In genomic region chr20:50562262-50562701, GRCh38 we compare ENCODE assay signal across 8 cellular contexts. TPM values are rescaled to one million over a fixed set of nuclear protein-coding genes. Genes with fewer than 3 reads are reported as not detected.
DNase-seq lines count a peak whose midpoint lies in the region; ATAC-seq, FAIRE-seq and TF ChIP-seq lines count a peak whose summit lies in the region.

No MANE protein-coding gene starts in this region.

- H3K9me3 ChIP-seq in H1 (ENCODE audit: insufficient read depth in 2 of 2, low read depth in 1 of 2, low read length in 1 of 2) (no peaks in the 10 kb centered on the region), prostate gland (no peaks in the 10 kb centered on the region)

- in situ Hi-C loops in GM13977 (cut with MboI; ENCODE audit: low pct_unique_long_range_greater_than_20kb, low sequenced_read_pairs, unreplicated experiment): no loop called here

- H3K4me2 ChIP-seq in H1 (ENCODE audit: insufficient read depth in 1 of 2, low read depth in 2 of 2, low read length in 2 of 2): no peak overlapping the region

- H4K5ac ChIP-seq in H1 (ENCODE audit: insufficient read length, low read depth, low read length): no peak overlapping the region

- H3K56ac ChIP-seq in H1 (replicated peaks; ENCODE audit: insufficient read length, low read depth, low read length): no peak overlapping the region

- no peak overlapping the region for H2BK20ac ChIP-seq in H1 (ENCODE audit: low read length)

- no peak overlapping the region for H2BK5ac ChIP-seq in H1 (ENCODE audit: low read depth, low read length)

- no peak overlapping the region for H2BK120ac ChIP-seq in H1 (replicated peaks; ENCODE audit: low read depth, low read length)

- H3K18ac ChIP-seq in H1 (ENCODE audit: extremely low read depth, low read length): no peak overlapping the region

- ATAC-seq in HG03025 (IDR thresholded peaks at IDR 0.05; ENCODE audit: low FRiP score, unreplicated experiment): no peak

- POLR2A ChIA-PET in H1 (lab: Charles Lee; ENCODE audit: partially characterized antibody): interaction anchor here (1.0 kb wide), 1 partner anchor 11 kb away, joined by 3 read pairs; no protein-coding TSS in a partner anchor

- no peak for TF ChIP-seq RAD21 in H1 (IDR thresholded peaks at IDR 0.05 in 1 of 2, conservative IDR thresholded peaks at IDR 0.05 in 1 of 2; ENCODE audit: low read depth in 2 of 2, low read length in 2 of 2)

- H3K4me3 ChIP-seq in H1 (ENCODE audit: extremely low read depth in 1 of 4, insufficient read depth in 2 of 4, low read depth in 3 of 4, low read length in 4 of 4) (no peak overlapping the region), prostate gland (no peak overlapping the region)

- no peak for FAIRE-seq in H1 (lab: Jason Lieb, UNC)

- H3K23me2 ChIP-seq in H1 (ENCODE audit: low read depth, low read length): no peaks in the 10 kb centered on the region

- H3K27me3 ChIP-seq in H1 (replicated peaks in 1 of 4; ENCODE audit: control insufficient read depth in 3 of 4, extremely low read depth in 1 of 4, insufficient read depth in 3 of 4, low read length in 3 of 4): no peaks in the 10 kb centered on the region
- H3K27me3 ChIP-seq in prostate gland (replicated peaks; ENCODE audit: insufficient read depth): no peaks in the 10 kb centered on the region

- H3K14ac ChIP-seq in H1 (ENCODE audit: insufficient read length): no peak overlapping the region

- peaks cover 2% of the 10 kb centered on the region; the same call in 1 of the 2 replicates for H3K79me1 ChIP-seq in H1 (ENCODE audit: low read depth, low read length)

- no peak overlapping the region for H3K9ac ChIP-seq in H1 (replicated peaks in 1 of 4; ENCODE audit: extremely low read depth in 1 of 4, low read depth in 3 of 4, low read length in 3 of 4)

- CTCF ChIA-PET in H1 (lab: Charles Lee; ENCODE audit: partially characterized antibody): interaction anchor here (0.6 to 2.4 kb wide), 6 partner anchors 9 to 129 kb away, joined by 3 to 7 read pairs (median 3); no protein-coding TSS in a partner anchor

- H2BK12ac ChIP-seq in H1 (ENCODE audit: low read depth, low read length): no peak overlapping the region

- H2AK5ac ChIP-seq in H1 (ENCODE audit: low read depth, low read length): no peak overlapping the region

- H3K36me3 ChIP-seq in H1 (ENCODE audit: control insufficient read depth in 2 of 4, insufficient read depth in 4 of 4, low read length in 3 of 4) (peaks cover 0 to 19% (median 7%) of the 10 kb centered on the region in 4 experiments; a peak in 4 of 8 replicates), prostate gland (no peaks in the 10 kb centered on the region)

- H3K27ac ChIP-seq in H1 (ENCODE audit: low read depth, low read length) (peak overlapping the region; percentile 44; the same call in 1 of the 2 replicates), prostate gland (peak overlapping the region; percentile 38 to 44)

- peaks cover 0 to 4% of the 10 kb centered on the region in 2 experiments; a peak in 1 of 4 replicates for H3K79me2 ChIP-seq in H1 (ENCODE audit: control insufficient read depth in 1 of 2, insufficient read depth in 2 of 2, low read length in 2 of 2)

- TF ChIP-seq EP300 in H1 (IDR thresholded peaks at IDR 0.05; ENCODE audit: borderline replicate concordance in 1 of 2, low read depth in 2 of 2, low read length in 2 of 2): no peak

- TF ChIP-seq CTCF in H1 (IDR thresholded peaks at IDR 0.05; ENCODE audit: control extremely low read depth in 1 of 3, insufficient read depth in 1 of 3, low read depth in 1 of 3, low read length in 3 of 3) (no peak), prostate gland (IDR thresholded peaks at IDR 0.05) (no peak), GM13977 (IDR thresholded peaks at IDR 0.05; ENCODE audit: extremely low read depth, insufficient read depth, missing control alignments) (no peak)

- H4K20me1 ChIP-seq in H1 (replicated peaks in 1 of 2; ENCODE audit: control insufficient read depth in 1 of 2, insufficient read depth in 2 of 2, low read length in 2 of 2): peaks cover 0 to 4% of the 10 kb centered on the region in 2 experiments

- no peak overlapping the region for H2BK15ac ChIP-seq in H1 (ENCODE audit: low read length)

- H3K4ac ChIP-seq in H1 (replicated peaks; ENCODE audit: insufficient read length, low read depth, low read length): no peak overlapping the region

- DNase-seq in DMS53 (lab: John Stamatoyannopoulos, UW) (peak; percentile 80), NCI-H510A (lab: John Stamatoyannopoulos, UW) (peak; percentile 96), H1 (ENCODE audit: low read depth in 1 of 2, low spot score in 2 of 2) (no peak), prostate gland (ENCODE audit: low spot score) (no peak), amniotic stem cell (lab: John Stamatoyannopoulos, UW) (no peak), hypothalamus (lab: John Stamatoyannopoulos, UW) (no peak), GM13977 (ENCODE audit: low spot score) (no peak)

- H3K4me1 ChIP-seq in H1 (replicated peaks in 1 of 4; ENCODE audit: control insufficient read depth in 3 of 4, insufficient read depth in 4 of 4, low read length in 3 of 4) (no peaks in the 10 kb centered on the region), prostate gland (replicated peaks) (no peaks in the 10 kb centered on the region)

- intact Hi-C loops in prostate gland (cut with DNase I): no loop called here

- H2AFZ ChIP-seq in H1 (ENCODE audit: low read length): no peak overlapping the region

- TF ChIP-seq POLR2A in H1 (IDR thresholded peaks at IDR 0.05; ENCODE audit: control extremely low read depth in 1 of 2, low read depth in 2 of 2, low read length in 2 of 2) (no peak), prostate gland (IDR thresholded peaks at IDR 0.05) (no peak)

- WGBS in H1 (ENCODE audit: extremely low coverage in 1 of 2, insufficient coverage in 1 of 2, insufficient read length in 1 of 2, insufficient replicate concordance in 2 of 2, low coverage in 1 of 2, low lambda C conversion rate in 2 of 2, missing lambda C conversion rate in 1 of 2), 2 experiments: 95% methylated on average over 7 of the region's 7 CpGs; no CpG with 5 or more reads in 1 of the 2 experiments
- WGBS in prostate gland: 87% methylated on average over 7 of the region's 7 CpGs

- no peak overlapping the region for H3K23ac ChIP-seq in H1 (ENCODE audit: insufficient read length)

- H4K8ac ChIP-seq in H1 (ENCODE audit: extremely low read depth, insufficient read depth, low read length): no peak overlapping the region

- H4K91ac ChIP-seq in H1 (replicated peaks; ENCODE audit: insufficient read length, low read length): no peak overlapping the region

TF ChIP-seq in H1, 55 proteins besides CTCF, POLR2A, EP300 and RAD21 (continues in another document):
- TF ChIP-seq TEAD4 (IDR thresholded peaks at IDR 0.05; ENCODE audit: low read depth, low read length): no peak

RNA-seq across cellular contexts. Expression of gene PTPN1, which starts 52.1 kb away (rescaled TPM):
- total RNA-seq in H1 (2021; fragmentation: NEBNext Ultra II Directional; extraction: Animal tissue kit (Norgen Biotek cat#: 25700)): 30.8 and 32.1 TPM in 2 replicates
- polyA plus RNA-seq in H1 (2011; rRNA removed): 18.4 and 18.6 TPM in 2 replicates
- 18.0 TPM for polyA plus RNA-seq in H1 (2011; cell fraction: cytosol; rRNA removed)
- polyA plus RNA-seq in H1 (2011; cell fraction: nucleus; rRNA removed): 19.0 TPM
- 20.7 to 26.6 TPM (median 24.5 TPM) in 4 replicates for polyA plus RNA-seq in H1 (2012, experiment 1 of 2)
- polyA plus RNA-seq in H1 (2012, experiment 2 of 2): 15.2 TPM
- polyA plus RNA-seq in H1 (2013, experiment 1 of 2): 24.8 TPM
- 23.8 TPM for polyA plus RNA-seq in H1 (2013, experiment 2 of 2)
- 18.1 and 19.4 TPM in 2 replicates for polyA minus RNA-seq in H1 (2011; rRNA and poly(A)+ RNA removed)
- polyA minus RNA-seq in H1 (2011; cell fraction: cytosol; rRNA and poly(A)+ RNA removed): 10.7 TPM
- polyA minus RNA-seq in H1 (2011; cell fraction: nucleus; rRNA and poly(A)+ RNA removed): 15.3 TPM
- 10 to 100 TPM; 28.5 to 46.6 TPM for total RNA-seq in prostate gland

Comparison
In these comparisons a context has a peak if more than half of its experiments do, and no peak if none do; other contexts are left out.
1. DNase-seq: peak in DMS53 (single experiment) and NCI-H510A (single experiment); none in H1 (0 of 2), prostate gland (single experiment), amniotic stem cell (single experiment), hypothalamus (0 of 51) and GM13977 (single experiment).